In genomic region chr14:94132285-94132887, GRCh38 we compare ENCODE assay signal across 8 cellular contexts. TPM values are rescaled to one million over a fixed set of nuclear protein-coding genes. Genes with fewer than 3 reads are reported as not detected.
A peak's percentile ranks its signal among the peaks of the same experiment; 100 is the strongest.
DNase-seq lines count a peak whose midpoint lies in the region; ATAC-seq, FAIRE-seq and TF ChIP-seq lines count a peak whose summit lies in the region.

No MANE protein-coding gene starts in this region.

- peak overlapping the region; percentile 50 for H3K4me3 Mint-ChIP-seq in neural crest cell

- H3K4me2 ChIP-seq in endothelial cell of umbilical vein (ENCODE audit: insufficient read depth, low read length): no peak overlapping the region

- POLR2A ChIA-PET in endothelial cell of umbilical vein (lab: Charles Lee): interaction anchor here (0.5 to 1.4 kb wide), 3 partner anchors 51 to 185 kb away, joined by 3 to 5 read pairs (median 4); partner anchors contain the start of genes DDX24 and IFI27L1

- no TSS peak for BruUV-seq in endothelial cell of umbilical vein (replicated peaks; lab: Mats Ljungman, UMichigan)

- DNase-seq in DMS53 treated with DMSO at 0.1 percent for 48 hours (lab: John Stamatoyannopoulos, UW; ENCODE audit: unreplicated experiment): peak; percentile 55
- peak; percentile 61 for DNase-seq in NCI-H526 treated with DMSO at 0.1 percent for 48 hours (lab: John Stamatoyannopoulos, UW)
- peak; percentile 56 for DNase-seq in activated CD4-positive, alpha-beta T cell treated with anti-CD3 and anti-CD28 coated beads, Interleukin-2, amount 50 U/mL, for 1 hour
- peak; percentile 70 for DNase-seq in endothelial cell of umbilical vein (ENCODE audit: low read depth, low spot score)
- peak; percentile 57 for DNase-seq in neural crest cell (ENCODE audit: low read depth, low spot score)
- DNase-seq in vagina (ENCODE audit: extremely low spot score in 2 of 2): peak in 1 of 2 donors; percentile 54

- peaks cover 6% of the 10 kb centered on the region for H3K27me3 Mint-ChIP-seq in neural crest cell (ENCODE audit: low read depth)

- H3K79me2 ChIP-seq in endothelial cell of umbilical vein (ENCODE audit: control insufficient read depth, insufficient read depth, low read length): no peaks in the 10 kb centered on the region

- intact Hi-C loops in endothelial cell of umbilical vein (cut with micrococcal nuclease): loop anchor here (1.0 to 10.0 kb wide), 6 partner anchors 48 to 478 kb away; partner anchors contain the start of genes DDX24 and IFI27L1
- intact Hi-C loops in vagina (cut with DNase I): no loop called here

- dilution Hi-C loops in endothelial cell of umbilical vein (cut with MboI; ENCODE audit: extremely low pct_ligation_motif_present, low sequenced_read_pairs): no loop called here

- TF ChIP-seq POLR2A in endothelial cell of umbilical vein (IDR thresholded peaks at IDR 0.05; ENCODE audit: low read depth, low read length): no peak
- no peak for TF ChIP-seq POLR2A in vagina (IDR thresholded peaks at IDR 0.05)

- H2AFZ ChIP-seq in endothelial cell of umbilical vein (ENCODE audit: low read depth, low read length): no peak overlapping the region

- H3K27ac Mint-ChIP-seq in neural crest cell (ENCODE audit: unreplicated experiment): no peak overlapping the region

- H3K9me3 ChIP-seq in endothelial cell of umbilical vein (replicated peaks; ENCODE audit: control insufficient read depth, insufficient read depth, low read length): no peaks in the 10 kb centered on the region
- no peaks in the 10 kb centered on the region for H3K9me3 ChIP-seq in vagina

- CTCF ChIA-PET in endothelial cell of umbilical vein (lab: Charles Lee): interaction anchor here (0.6 to 5.2 kb wide), 40 partner anchors 10 to 416 kb away, joined by 3 to 67 read pairs (median 6); partner anchors contain the start of genes DDX24, IFI27, IFI27L1 and OTUB2

- no peaks in the 10 kb centered on the region for H3K36me3 Mint-ChIP-seq in neural crest cell (ENCODE audit: low read depth)

- FAIRE-seq in endothelial cell of umbilical vein (lab: Jason Lieb, UNC): peak; percentile 80

- no peaks in the 10 kb centered on the region for H3K36me3 ChIP-seq in endothelial cell of umbilical vein (ENCODE audit: control insufficient read depth in 2 of 2, extremely low read depth in 1 of 2, insufficient read depth in 2 of 2, low read length in 2 of 2)
- no peaks in the 10 kb centered on the region for H3K36me3 ChIP-seq in vagina

- H3K4me1 ChIP-seq in endothelial cell of umbilical vein (ENCODE audit: control insufficient read depth, extremely low read depth, insufficient read depth, low read length): peaks cover 9% of the 10 kb centered on the region
- peaks cover 13% of the 10 kb centered on the region for H3K4me1 ChIP-seq in vagina

- H3K9ac ChIP-seq in endothelial cell of umbilical vein (replicated peaks; ENCODE audit: extremely low read depth, insufficient read depth, low read length): no peak overlapping the region

- peaks cover 2% of the 10 kb centered on the region for H3K9me3 Mint-ChIP-seq in neural crest cell

- H3K9me1 ChIP-seq in endothelial cell of umbilical vein (replicated peaks; ENCODE audit: control insufficient read depth, extremely low read depth, insufficient read depth, low read length): no peaks in the 10 kb centered on the region

- H4K20me1 ChIP-seq in endothelial cell of umbilical vein (replicated peaks; ENCODE audit: control insufficient read depth, extremely low read depth, insufficient read depth, low read length): no peaks in the 10 kb centered on the region

- H3K27ac ChIP-seq in endothelial cell of umbilical vein (ENCODE audit: insufficient read depth, low read depth, low read length) (no peak overlapping the region), vagina (no peak overlapping the region)

- H3K4me1 Mint-ChIP-seq in neural crest cell: peaks cover 18% of the 10 kb centered on the region

- H3K27me3 ChIP-seq in endothelial cell of umbilical vein (ENCODE audit: control insufficient read depth in 2 of 2, insufficient read depth in 2 of 2, low read length in 2 of 2) (peaks cover 3 to 11% of the 10 kb centered on the region in 2 experiments), vagina (no peaks in the 10 kb centered on the region)

- ATAC-seq in HG02981 (IDR thresholded peaks at IDR 0.05; ENCODE audit: unreplicated experiment): peak; percentile 32
- ATAC-seq in HG02798 (IDR thresholded peaks at IDR 0.05; ENCODE audit: poor library complexity, unreplicated experiment): no peak

- H3K4me3 ChIP-seq in endothelial cell of umbilical vein (replicated peaks in 1 of 3; ENCODE audit: insufficient read depth in 1 of 3, low read depth in 1 of 3, low read length in 3 of 3): no peak overlapping the region
- no peak overlapping the region for H3K4me3 ChIP-seq in vagina

- peak; percentile 65 to 67 for TF ChIP-seq CTCF in endothelial cell of umbilical vein (IDR thresholded peaks at IDR 0.05; ENCODE audit: extremely low read depth in 1 of 2, insufficient read depth in 1 of 2, low read depth in 1 of 2, low read length in 2 of 2)
- TF ChIP-seq CTCF in neural crest cell (conservative IDR thresholded peaks at IDR 0.05): peak; percentile 95
- TF ChIP-seq CTCF in vagina (IDR thresholded peaks at IDR 0.05): peak; percentile 40 to 85 (median 61)

TF ChIP-seq in endothelial cell of umbilical vein, 7 proteins besides CTCF, POLR2A, EP300 and RAD21:
- TF ChIP-seq GATA2 (IDR thresholded peaks at IDR 0.05; ENCODE audit: insufficient read depth, insufficient read length, low read depth, low read length): no peak
- no peak for TF ChIP-seq JUN (IDR thresholded peaks at IDR 0.05; ENCODE audit: borderline replicate concordance, insufficient read depth, insufficient read length, low read depth)
- no peak for TF ChIP-seq FOS (IDR thresholded peaks at IDR 0.05; ENCODE audit: borderline replicate concordance, insufficient read depth, low read length)
- no peak for TF ChIP-seq EZH2 (IDR thresholded peaks at IDR 0.05; ENCODE audit: borderline replicate concordance, low read depth, low read length, severe bottlenecking)

RNA-seq across cellular contexts. Expression of gene IFI27L2, which starts 3.0 kb away (rescaled TPM):
- total RNA-seq in endothelial cell of umbilical vein (11.0 and 28.7 TPM in 2 replicates), neural crest cell (25.3 and 30.4 TPM in 2 replicates), vagina (171 TPM)
- 82.9 and 93.9 TPM in 2 replicates for polyA plus RNA-seq in endothelial cell of umbilical vein
- polyA plus RNA-seq in endothelial cell of umbilical vein (2011; cell fraction: cytosol; rRNA removed): 38.2 and 42.4 TPM in 2 replicates
- polyA plus RNA-seq in endothelial cell of umbilical vein (2011; cell fraction: nucleus; rRNA removed): 11.3 and 14.6 TPM in 2 replicates
- 51.7 and 60.2 TPM in 2 replicates for polyA plus RNA-seq in endothelial cell of umbilical vein (2012)
- 8.5 and 15.9 TPM in 2 replicates for polyA minus RNA-seq in endothelial cell of umbilical vein
- polyA minus RNA-seq in endothelial cell of umbilical vein (2011; cell fraction: cytosol; rRNA and poly(A)+ RNA removed): 15.6 TPM
- polyA minus RNA-seq in endothelial cell of umbilical vein (2011; cell fraction: nucleus; rRNA and poly(A)+ RNA removed): 2.3 and 3.8 TPM in 2 replicates

RNA-seq across cellular contexts. Expression of gene IFI27, which starts 21.9 kb away (rescaled TPM):
- total RNA-seq in endothelial cell of umbilical vein: 72.0 and 126 TPM in 2 replicates
- polyA plus RNA-seq in endothelial cell of umbilical vein: 1,265 and 1,831 TPM in 2 replicates
- polyA plus RNA-seq in endothelial cell of umbilical vein (2011; cell fraction: cytosol; rRNA removed): 583 and 646 TPM in 2 replicates
- 152 and 165 TPM in 2 replicates for polyA plus RNA-seq in endothelial cell of umbilical vein (2011; cell fraction: nucleus; rRNA removed)
- polyA plus RNA-seq in endothelial cell of umbilical vein (2012): 188 and 262 TPM in 2 replicates
- polyA minus RNA-seq in endothelial cell of umbilical vein: 158 and 177 TPM in 2 replicates
- polyA minus RNA-seq in endothelial cell of umbilical vein (2011; cell fraction: cytosol; rRNA and poly(A)+ RNA removed): 14.8 TPM
- 17.9 and 22.7 TPM in 2 replicates for polyA minus RNA-seq in endothelial cell of umbilical vein (2011; cell fraction: nucleus; rRNA and poly(A)+ RNA removed)
- total RNA-seq in neural crest cell: 8.1 and 9.5 TPM in 2 replicates
- total RNA-seq in vagina: 209 TPM

RNA-seq across cellular contexts. Expression of gene PPP4R4, which starts 41.7 kb away (rescaled TPM):
- total RNA-seq in endothelial cell of umbilical vein: not detected in 2 replicates
- not detected in 2 replicates for polyA plus RNA-seq in endothelial cell of umbilical vein
- not detected in 2 replicates for polyA plus RNA-seq in endothelial cell of umbilical vein (2011; cell fraction: cytosol; rRNA removed)
- polyA plus RNA-seq in endothelial cell of umbilical vein (2011; cell fraction: nucleus; rRNA removed): not detected in 2 replicates
- not detected in 2 replicates for polyA plus RNA-seq in endothelial cell of umbilical vein (2012)
- polyA minus RNA-seq in endothelial cell of umbilical vein: 0.06 TPM in 1 of 2 replicates, not detected in the other
- polyA minus RNA-seq in endothelial cell of umbilical vein (2011; cell fraction: cytosol; rRNA and poly(A)+ RNA removed): not detected
- 0.10 TPM in 1 of 2 replicates, not detected in the other for polyA minus RNA-seq in endothelial cell of umbilical vein (2011; cell fraction: nucleus; rRNA and poly(A)+ RNA removed)
- 1.1 and 1.6 TPM in 2 replicates for total RNA-seq in neural crest cell
- 6.1 TPM for total RNA-seq in vagina

RNA-seq across cellular contexts. Expression of gene IFI27L1, which starts 51.3 kb away (rescaled TPM):
- total RNA-seq in endothelial cell of umbilical vein (31.1 and 31.8 TPM in 2 replicates), neural crest cell (36.3 and 39.7 TPM in 2 replicates), vagina (18.9 TPM)
- 32.9 and 38.1 TPM in 2 replicates for polyA plus RNA-seq in endothelial cell of umbilical vein
- polyA plus RNA-seq in endothelial cell of umbilical vein (2011; cell fraction: cytosol; rRNA removed): 28.3 and 28.8 TPM in 2 replicates
- polyA plus RNA-seq in endothelial cell of umbilical vein (2011; cell fraction: nucleus; rRNA removed): 23.2 and 26.8 TPM in 2 replicates
- 12.9 and 14.3 TPM in 2 replicates for polyA plus RNA-seq in endothelial cell of umbilical vein (2012)
- 9.7 and 13.9 TPM in 2 replicates for polyA minus RNA-seq in endothelial cell of umbilical vein
- polyA minus RNA-seq in endothelial cell of umbilical vein (2011; cell fraction: cytosol; rRNA and poly(A)+ RNA removed): 5.0 TPM
- polyA minus RNA-seq in endothelial cell of umbilical vein (2011; cell fraction: nucleus; rRNA and poly(A)+ RNA removed): 6.0 and 7.1 TPM in 2 replicates

RNA-seq across cellular contexts. Expression of gene DDX24, which starts 51.4 kb away (rescaled TPM):
- total RNA-seq in endothelial cell of umbilical vein: 132 and 141 TPM in 2 replicates
- 86.7 and 88.3 TPM in 2 replicates for polyA plus RNA-seq in endothelial cell of umbilical vein
- 111 and 132 TPM in 2 replicates for polyA plus RNA-seq in endothelial cell of umbilical vein (2011; cell fraction: cytosol; rRNA removed)
- polyA plus RNA-seq in endothelial cell of umbilical vein (2011; cell fraction: nucleus; rRNA removed): 157 and 197 TPM in 2 replicates
- polyA plus RNA-seq in endothelial cell of umbilical vein (2012): 98.6 and 133 TPM in 2 replicates
- polyA minus RNA-seq in endothelial cell of umbilical vein: 89.8 and 103 TPM in 2 replicates
- 80.2 TPM for polyA minus RNA-seq in endothelial cell of umbilical vein (2011; cell fraction: cytosol; rRNA and poly(A)+ RNA removed)
- polyA minus RNA-seq in endothelial cell of umbilical vein (2011; cell fraction: nucleus; rRNA and poly(A)+ RNA removed): 32.3 and 46.5 TPM in 2 replicates
- total RNA-seq in neural crest cell: 168 and 177 TPM in 2 replicates
- 109 TPM for total RNA-seq in vagina
